ENCODE assay signal across 17 cellular contexts in the genomic region with DNA sequence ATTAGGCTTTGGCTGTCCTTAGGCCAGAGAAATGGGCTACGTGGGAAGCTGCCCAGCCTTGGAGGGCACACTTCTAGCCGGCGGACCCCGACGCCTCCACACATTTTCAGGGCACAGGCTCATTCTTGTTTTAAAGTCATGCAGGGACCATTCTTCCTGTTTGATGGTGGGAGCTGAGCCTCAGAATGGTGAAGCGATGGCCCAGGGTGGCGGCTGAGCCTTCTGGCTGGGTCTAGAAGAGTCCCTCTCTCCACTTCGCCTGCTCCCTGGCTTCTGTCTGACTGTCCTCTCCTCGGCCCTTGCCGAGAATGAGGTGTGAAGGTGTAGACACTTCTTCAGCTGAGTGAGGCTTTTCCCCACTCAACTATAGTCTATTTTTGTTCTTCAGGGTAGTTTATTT.
A peak's percentile ranks its signal among the peaks of the same experiment; 100 is the strongest.
DNase-seq lines count a peak whose midpoint lies in the region; ATAC-seq, FAIRE-seq and TF ChIP-seq lines count a peak whose summit lies in the region.
"Had no signal": no experiment of that assay in that cellular context is flagged by ENCODE, and none has a peak within 500 bp of the region (broad histone marks: within the 10 kb centered on the region; RNA-seq: fewer than 3 reads in every experiment).

No MANE protein-coding gene starts in this region.

- TF ChIP-seq CTCF in right atrium auricular region (IDR thresholded peaks at IDR 0.05) (no peak), astrocyte (IDR thresholded peaks at IDR 0.05; ENCODE audit: insufficient read depth, low read depth, low read length) (no peak), mesothelial cell of epicardium (IDR thresholded peaks at IDR 0.05; ENCODE audit: unreplicated experiment) (no peak), upper lobe of right lung (IDR thresholded peaks at IDR 0.05) (no peak), nephron progenitor cell (IDR thresholded peaks at IDR 0.05) (no peak)

- H3K4me1 Mint-ChIP-seq in astrocyte (ENCODE audit: low read depth, unreplicated experiment) (no peaks in the 10 kb centered on the region), mesothelial cell of epicardium (no peaks in the 10 kb centered on the region), nephron progenitor cell (peaks cover 8% of the 10 kb centered on the region)

- no peak overlapping the region for H3K27ac ChIP-seq in right atrium auricular region
- no peak overlapping the region for H3K27ac ChIP-seq in astrocyte (ENCODE audit: low read depth, low read length)
- H3K27ac ChIP-seq in upper lobe of right lung: no peak overlapping the region

- no peak for FAIRE-seq in astrocyte (lab: Jason Lieb, UNC)
- FAIRE-seq: A204.1, G401.6 had no signal

- H3K79me2 ChIP-seq in astrocyte (ENCODE audit: insufficient read depth, low read length): no peaks in the 10 kb centered on the region

- H3K27me3 ChIP-seq in right atrium auricular region (no peaks in the 10 kb centered on the region), astrocyte (ENCODE audit: insufficient read depth, low read length) (no peaks in the 10 kb centered on the region), upper lobe of right lung (no peaks in the 10 kb centered on the region)

- DNase-seq in left cardiac atrium (no peak), right atrium auricular region (ENCODE audit: low spot score) (no peak), astrocyte (ENCODE audit: low read depth) (no peak), mesothelial cell of epicardium (ENCODE audit: low spot score in 2 of 2, unreplicated experiment in 2 of 2) (peak in 1 of 2 experiments; percentile 1), upper lobe of right lung (peak; percentile 39), nephron progenitor cell (no peak), DMS79 (lab: John Stamatoyannopoulos, UW) (no peak)
- DNase-seq: C1 segment of cervical spinal cord; CD4-positive, alpha-beta T cell; DMS79 treated with DMSO at 0.1 percent for 48 hours; EL; H9 had no signal

- H3K27ac Mint-ChIP-seq in astrocyte (ENCODE audit: unreplicated experiment): peak overlapping the region; percentile 53
- H3K27ac Mint-ChIP-seq in mesothelial cell of epicardium: peak overlapping the region; percentile 39
- no peak overlapping the region for H3K27ac Mint-ChIP-seq in nephron progenitor cell
- H3K27ac Mint-ChIP-seq: B cell; CD4-positive, alpha-beta T cell; GM23338; H9 had no signal

- H3K36me3 ChIP-seq in right atrium auricular region (no peaks in the 10 kb centered on the region), astrocyte (ENCODE audit: insufficient read depth, low read length) (no peaks in the 10 kb centered on the region), upper lobe of right lung (no peaks in the 10 kb centered on the region)

- H3K4me1 ChIP-seq in right atrium auricular region (no peaks in the 10 kb centered on the region), astrocyte (ENCODE audit: insufficient read depth, low read length) (no peaks in the 10 kb centered on the region), upper lobe of right lung (no peaks in the 10 kb centered on the region)

- no peak overlapping the region for H3K9ac ChIP-seq in astrocyte (ENCODE audit: low read length)

- H3K9me3 Mint-ChIP-seq in astrocyte (ENCODE audit: unreplicated experiment): no peaks in the 10 kb centered on the region
- no peaks in the 10 kb centered on the region for H3K9me3 Mint-ChIP-seq in mesothelial cell of epicardium
- no peaks in the 10 kb centered on the region for H3K9me3 Mint-ChIP-seq in nephron progenitor cell
- H3K9me3 Mint-ChIP-seq: CD4-positive, alpha-beta T cell; GM23338 had no signal

- no peak overlapping the region for H3K4me3 ChIP-seq in right atrium auricular region
- H3K4me3 ChIP-seq in astrocyte (ENCODE audit: insufficient read depth, low read depth, low read length): no peak overlapping the region
- H3K4me3 ChIP-seq in upper lobe of right lung: no peak overlapping the region
- H3K4me3 ChIP-seq: GM23338 had no signal

- peak; percentile 14 to 64 for ATAC-seq in left cardiac atrium
- no peak for ATAC-seq in upper lobe of right lung
- no peak for ATAC-seq in HG03139 (IDR thresholded peaks at IDR 0.05; ENCODE audit: unreplicated experiment)
- ATAC-seq: GM23338 had no signal

- H3K4me3 Mint-ChIP-seq in astrocyte (ENCODE audit: unreplicated experiment) (no peak overlapping the region), mesothelial cell of epicardium (no peak overlapping the region), nephron progenitor cell (no peak overlapping the region)
- H3K4me3 Mint-ChIP-seq: B cell; CD4-positive, alpha-beta T cell; GM23338; H9 had no signal

- H3K27me3 Mint-ChIP-seq in astrocyte (ENCODE audit: low read depth, unreplicated experiment) (peaks cover 5% of the 10 kb centered on the region), mesothelial cell of epicardium (ENCODE audit: low read depth) (no peaks in the 10 kb centered on the region), nephron progenitor cell (ENCODE audit: low read depth, poor library complexity) (peaks cover 13% of the 10 kb centered on the region)
- H3K27me3 Mint-ChIP-seq: B cell; CD4-positive, alpha-beta T cell had no signal

- H3K36me3 Mint-ChIP-seq in astrocyte (ENCODE audit: low read depth, unreplicated experiment) (peaks cover 8% of the 10 kb centered on the region), mesothelial cell of epicardium (peaks cover 4% of the 10 kb centered on the region), nephron progenitor cell (ENCODE audit: low read depth) (peaks cover 44% of the 10 kb centered on the region)

- intact Hi-C loops in left cardiac atrium (cut with DNase I) (loop anchor here in 1 of 2 donors (10.0 kb wide), 1 partner anchor 104 kb away; no protein-coding TSS in a partner anchor), upper lobe of right lung (cut with DNase I) (no loop called here)

- H3K4me2 ChIP-seq in astrocyte (ENCODE audit: low read length): no peak overlapping the region
- H3K4me2 ChIP-seq: GM23338 had no signal

- H3K9me3 ChIP-seq in right atrium auricular region (no peaks in the 10 kb centered on the region), astrocyte (ENCODE audit: insufficient read depth, low read depth, low read length) (no peaks in the 10 kb centered on the region), upper lobe of right lung (no peaks in the 10 kb centered on the region)

- H2AFZ ChIP-seq in astrocyte (ENCODE audit: low read depth, low read length): no peak overlapping the region
- H2AFZ ChIP-seq: GM23338 had no signal

- no peaks in the 10 kb centered on the region for H4K20me1 ChIP-seq in astrocyte (ENCODE audit: insufficient read depth, low read length)

Comparison
In these comparisons a context has a peak if more than half of its experiments do, and no peak if none do; other contexts are left out.
1. ATAC-seq: peak in left cardiac atrium (2 of 2); none in upper lobe of right lung (single experiment) and HG03139 (single experiment).